Comparison of ENCODE assay signal across 15 cellular contexts in the genomic region with DNA sequence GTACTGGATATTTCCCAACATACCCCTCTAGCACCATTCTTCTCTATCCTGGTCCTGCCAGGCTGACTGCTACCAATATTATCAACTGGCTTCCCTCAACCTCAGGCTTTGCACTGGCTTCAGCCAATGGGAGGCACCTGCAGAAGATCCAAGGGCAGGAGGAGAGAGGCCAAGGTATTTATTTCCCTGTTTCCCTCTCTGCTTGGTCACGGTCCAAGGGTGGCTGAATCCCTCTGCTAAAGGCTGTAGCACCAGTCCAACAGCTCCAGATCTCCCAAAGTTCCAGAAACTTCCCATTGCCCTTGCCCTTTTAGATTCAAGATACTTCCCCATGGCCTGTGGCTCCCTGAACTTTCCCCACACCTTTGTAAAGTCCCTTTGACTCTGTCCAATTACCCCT.
DNase-seq lines count a peak whose midpoint lies in the region; ATAC-seq and TF ChIP-seq lines count a peak whose summit lies in the region.
"Had no signal": no experiment of that assay in that cellular context is flagged by ENCODE, and none has a peak within 500 bp of the region (broad histone marks: within the 10 kb centered on the region; RNA-seq: fewer than 3 reads in every experiment).

No MANE protein-coding gene starts in this region.

- CTCF ChIA-PET in Caco-2 (lab: Charles Lee): no interaction called here

- TF ChIP-seq POLR2A in transverse colon (IDR thresholded peaks at IDR 0.05): no peak

- DNase-seq in Caco-2 (no peak), transverse colon (peak; percentile 50), T-helper 9 cell (no peak)
- no peak for DNase-seq in activated T-cell treated with anti-CD3 and anti-CD28 coated beads, Interleukin-2, amount 50 U/mL, for 24 hours
- DNase-seq: Calu3, DMS 273 treated with DMSO at 0.1 percent for 48 hours had no signal

- WGBS in transverse colon (ENCODE audit: low coverage in 1 of 2), 2 donors: 29 to 39% methylated on average over 1 of the region's 1 CpG

- peaks cover 11% of the 10 kb centered on the region for H3K36me3 Mint-ChIP-seq in Caco-2 (ENCODE audit: insufficient read depth, unreplicated experiment)
- no peaks in the 10 kb centered on the region for H3K36me3 Mint-ChIP-seq in activated T-cell treated with anti-CD3 and anti-CD28 coated beads, Interleukin-2, amount 50 U/mL, for 24 hours (ENCODE audit: low read depth)
- H3K36me3 Mint-ChIP-seq: CD14-positive monocyte, IgD-negative memory B cell had no signal

- H3K9me3 Mint-ChIP-seq in Caco-2 (ENCODE audit: unreplicated experiment): no peaks in the 10 kb centered on the region
- H3K9me3 Mint-ChIP-seq in activated T-cell treated with anti-CD3 and anti-CD28 coated beads, Interleukin-2, amount 50 U/mL, for 24 hours: no peaks in the 10 kb centered on the region
- H3K9me3 Mint-ChIP-seq: CD14-positive monocyte had no signal

- no peak overlapping the region for H3K27ac ChIP-seq in duodenal mucosa (ENCODE audit: low read depth, low read length)
- peak overlapping the region; percentile 84 to 87 (median 86) for H3K27ac ChIP-seq in transverse colon
- H3K27ac ChIP-seq: 22Rv1 had no signal

- TF ChIP-seq CTCF in Caco-2 (IDR thresholded peaks at IDR 0.05; ENCODE audit: insufficient read depth in 1 of 2, low read depth in 1 of 2, low read length in 1 of 2, severe bottlenecking in 1 of 2, unreplicated experiment in 1 of 2): no peak
- no peak for TF ChIP-seq CTCF in transverse colon (IDR thresholded peaks at IDR 0.05)

- POLR2A ChIA-PET in Caco-2 (lab: Charles Lee): no interaction called here

- peak overlapping the region; percentile 86 for H3K27ac Mint-ChIP-seq in Caco-2 (ENCODE audit: unreplicated experiment)
- H3K27ac Mint-ChIP-seq in activated T-cell treated with anti-CD3 and anti-CD28 coated beads, Interleukin-2, amount 50 U/mL, for 24 hours: no peak overlapping the region
- H3K27ac Mint-ChIP-seq: CD14-positive monocyte, IgD-negative memory B cell had no signal

- peaks cover 85% of the 10 kb centered on the region for H3K4me1 Mint-ChIP-seq in Caco-2 (ENCODE audit: low read depth, unreplicated experiment)
- no peaks in the 10 kb centered on the region for H3K4me1 Mint-ChIP-seq in activated T-cell treated with anti-CD3 and anti-CD28 coated beads, Interleukin-2, amount 50 U/mL, for 24 hours (ENCODE audit: low read depth)
- H3K4me1 Mint-ChIP-seq: CD14-positive monocyte had no signal

- in situ Hi-C loops in transverse colon (cut with MboI; ENCODE audit: low pct_ligation_motif_present in 1 of 4, low pct_unique_long_range_greater_than_20kb in 1 of 4, low sequenced_read_pairs in 3 of 4): no loop called here

- BruUV-seq in Caco-2 (replicated peaks; lab: Mats Ljungman, UMichigan): no TSS peak

- intact Hi-C loops in Caco-2 (cut with micrococcal nuclease; ENCODE audit: unreplicated experiment) (no loop called here), transverse colon (cut with DNase I; ENCODE audit: low total_unique reads) (no loop called here)

- H3K4me3 Mint-ChIP-seq in Caco-2 (ENCODE audit: unreplicated experiment): no peak overlapping the region
- no peak overlapping the region for H3K4me3 Mint-ChIP-seq in activated T-cell treated with anti-CD3 and anti-CD28 coated beads, Interleukin-2, amount 50 U/mL, for 24 hours
- H3K4me3 Mint-ChIP-seq: CD14-positive monocyte, IgD-negative memory B cell had no signal

- H3K4me3 ChIP-seq in Caco-2 (ENCODE audit: low read depth, low read length) (no peak overlapping the region), duodenal mucosa (ENCODE audit: low read depth in 1 of 2, low read length in 2 of 2) (peak overlapping the region; percentile 17 to 33), mucosa of stomach (ENCODE audit: low read length) (peak overlapping the region; percentile 69), transverse colon (no peak overlapping the region)
- H3K4me3 ChIP-seq: GM12878, HAP-1 had no signal

- TF ChIP-seq EP300 in transverse colon (IDR thresholded peaks at IDR 0.05; ENCODE audit: low read depth): no peak

- H3K27me3 ChIP-seq in Caco-2 (replicated peaks; ENCODE audit: control insufficient read depth, insufficient read depth, low read length): no peaks in the 10 kb centered on the region
- no peaks in the 10 kb centered on the region for H3K27me3 ChIP-seq in duodenal mucosa (ENCODE audit: control insufficient read depth in 1 of 2, insufficient read depth in 2 of 2, low read length in 2 of 2)
- no peaks in the 10 kb centered on the region for H3K27me3 ChIP-seq in mucosa of stomach (ENCODE audit: control insufficient read depth, insufficient read depth, low read length)
- H3K27me3 ChIP-seq in transverse colon: no peaks in the 10 kb centered on the region

- no peak overlapping the region for H3K9ac ChIP-seq in duodenal mucosa (ENCODE audit: low read depth in 1 of 2, low read length in 2 of 2)
- no peak overlapping the region for H3K9ac ChIP-seq in mucosa of stomach (ENCODE audit: low read length)

- no peaks in the 10 kb centered on the region for H3K27me3 Mint-ChIP-seq in Caco-2 (ENCODE audit: insufficient read depth, unreplicated experiment)
- peaks cover 14% of the 10 kb centered on the region for H3K27me3 Mint-ChIP-seq in activated T-cell treated with anti-CD3 and anti-CD28 coated beads, Interleukin-2, amount 50 U/mL, for 24 hours

- ATAC-seq in GM18867 (IDR thresholded peaks at IDR 0.05; ENCODE audit: unreplicated experiment): no peak
- no peak for ATAC-seq in GM21515 (IDR thresholded peaks at IDR 0.05; ENCODE audit: unreplicated experiment)
- ATAC-seq: GM12878 had no signal

- H3K9me3 ChIP-seq in Caco-2: no peaks in the 10 kb centered on the region
- no peaks in the 10 kb centered on the region for H3K9me3 ChIP-seq in duodenal mucosa (ENCODE audit: control insufficient read depth in 1 of 2, low read length in 2 of 2)
- H3K9me3 ChIP-seq in mucosa of stomach (ENCODE audit: control insufficient read depth, low read length): no peaks in the 10 kb centered on the region
- no peaks in the 10 kb centered on the region for H3K9me3 ChIP-seq in transverse colon
- H3K9me3 ChIP-seq: HAP-1 had no signal

- H3K36me3 ChIP-seq in Caco-2 (ENCODE audit: control insufficient read depth, insufficient read depth, low read length): no peaks in the 10 kb centered on the region
- no peaks in the 10 kb centered on the region for H3K36me3 ChIP-seq in duodenal mucosa (ENCODE audit: control insufficient read depth in 1 of 2, insufficient read depth in 2 of 2, low read length in 2 of 2)
- H3K36me3 ChIP-seq in mucosa of stomach (ENCODE audit: control insufficient read depth, insufficient read depth, low read length): no peaks in the 10 kb centered on the region
- no peaks in the 10 kb centered on the region for H3K36me3 ChIP-seq in transverse colon
- H3K36me3 ChIP-seq: HAP-1 had no signal

- H3K4me1 ChIP-seq in Caco-2: peaks cover 75% of the 10 kb centered on the region
- peaks cover 64 to 67% of the 10 kb centered on the region in 2 donors for H3K4me1 ChIP-seq in duodenal mucosa (ENCODE audit: control insufficient read depth in 1 of 2, insufficient read depth in 2 of 2, low read length in 2 of 2)
- H3K4me1 ChIP-seq in mucosa of stomach (ENCODE audit: control insufficient read depth, insufficient read depth, low read length): peaks cover 60% of the 10 kb centered on the region
- H3K4me1 ChIP-seq in transverse colon: peaks cover 0 to 55% (median 39%) of the 10 kb centered on the region in 4 donors
- H3K4me1 ChIP-seq: HAP-1 had no signal

Comparison
In these comparisons a context has a peak if more than half of its experiments do, and no peak if none do; other contexts are left out.
1. H3K4me3 ChIP-seq: peak in duodenal mucosa (2 of 2) and mucosa of stomach (single experiment); none in Caco-2 (single experiment) and transverse colon (0 of 4).